ENCODE assay signal across 1 cellular context in genomic region chr16:65200374-65200773, GRCh38.
TF ChIP-seq lines count a peak whose summit lies in the region.

No MANE protein-coding gene starts in this region.

TF ChIP-seq in endothelial cell of umbilical vein, 7 proteins besides CTCF, POLR2A, EP300 and RAD21:
- TF ChIP-seq GATA2 (IDR thresholded peaks at IDR 0.05; ENCODE audit: insufficient read depth, insufficient read length, low read depth, low read length) (no peak), FOS (IDR thresholded peaks at IDR 0.05; ENCODE audit: borderline replicate concordance, insufficient read depth, low read length) (peak; percentile 12)
